12 cellular contexts compared by ENCODE assay signal in the genomic region with DNA sequence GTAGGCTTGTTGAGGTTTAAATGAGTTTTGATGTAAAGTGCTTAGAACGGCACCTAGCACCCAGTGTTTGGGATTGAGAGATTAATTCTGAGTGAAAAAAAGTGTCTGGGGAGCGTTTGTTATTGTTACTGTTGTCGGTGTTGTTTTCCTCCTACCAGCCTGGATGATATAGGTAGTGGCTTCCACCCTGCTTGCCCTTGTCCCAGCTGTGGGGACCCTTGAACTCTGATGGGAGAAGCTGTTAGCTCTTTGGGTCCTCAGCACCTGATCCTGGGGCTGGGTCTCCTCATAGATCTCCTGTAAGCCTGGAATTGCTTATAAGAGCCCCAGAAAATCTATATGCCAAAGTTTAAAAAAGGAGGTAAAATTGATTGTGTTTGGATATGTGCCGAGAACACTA. TPM values are rescaled to one million over a fixed set of nuclear protein-coding genes. Genes with fewer than 3 reads are reported as not detected.
A peak's percentile ranks its signal among the peaks of the same experiment; 100 is the strongest.
DNase-seq lines count a peak whose midpoint lies in the region; ATAC-seq, FAIRE-seq and TF ChIP-seq lines count a peak whose summit lies in the region.
"Had no signal": no experiment of that assay in that cellular context is flagged by ENCODE, and none has a peak within 500 bp of the region (broad histone marks: within the 10 kb centered on the region; RNA-seq: fewer than 3 reads in every experiment).

No MANE protein-coding gene starts in this region.

- RAD21 ChIA-PET in GM12878 (lab: Charles Lee; ENCODE audit: unreplicated experiment) = interaction anchor here (0.8 to 2.3 kb wide), 17 partner anchors 9 to 158 kb away, joined by 3 to 22 read pairs (median 5); partner anchors contain the start of genes ACBD4, HEXIM1, HEXIM2 and MAP3K14

- no peaks in the 10 kb centered on the region for H3K27me3 Mint-ChIP-seq in IgD-negative memory B cell
- H3K27me3 Mint-ChIP-seq in natural killer cell (ENCODE audit: low read depth in 2 of 2) = no peaks in the 10 kb centered on the region

- H3K9me3 Mint-ChIP-seq in IgD-negative memory B cell (no peaks in the 10 kb centered on the region), natural killer cell (no peaks in the 10 kb centered on the region)

- DNase-seq in GM12878 (ENCODE audit: low read depth, low spot score) (no peak), natural killer cell (no peak), GM19239 (ENCODE audit: insufficient read length, low spot score) (no peak), NCI-H2227 treated with DMSO at 0.1 percent for 48 hours (lab: John Stamatoyannopoulos, UW) (no peak), NCI-H524 (lab: John Stamatoyannopoulos, UW) (no peak), GF-D8 (lab: John Stamatoyannopoulos, UW) (no peak)
- DNase-seq: DMS153, MG63 had no signal

- TF ChIP-seq RAD21 in GM12878 (IDR thresholded peaks at IDR 0.05; ENCODE audit: insufficient read depth, low read depth, low read length) = no peak

- POLR2A ChIA-PET in GM12878 (lab: Charles Lee) = interaction anchor here (0.5 to 11.4 kb wide), 11 partner anchors 21 to 187 kb away, joined by 3 to 140 read pairs (median 5); partner anchors contain the start of genes HEXIM1, HEXIM2 and MAP3K14

- FAIRE-seq in GM12878 (lab: Jason Lieb, UNC) (no peak), GM19239 (lab: Jason Lieb, UNC) (no peak)

- no peak for TF ChIP-seq CTCF in GM12878 (IDR thresholded peaks at IDR 0.05 in 2 of 3, conservative IDR thresholded peaks at IDR 0.05 in 1 of 3; ENCODE audit: control insufficient read depth in 2 of 3, extremely low read depth in 1 of 3, insufficient read depth in 1 of 3, low read depth in 3 of 3, low read length in 3 of 3)
- TF ChIP-seq CTCF in natural killer cell (IDR thresholded peaks at IDR 0.05) = no peak

- TF ChIP-seq POLR2A in GM12878 (IDR thresholded peaks at IDR 0.05; ENCODE audit: low read depth, low read length) = no peak

- H3K36me3 Mint-ChIP-seq in IgD-negative memory B cell = peaks cover 3% of the 10 kb centered on the region
- H3K36me3 Mint-ChIP-seq in natural killer cell = no peaks in the 10 kb centered on the region

- H3K27me3 ChIP-seq in BLaER1 treated with 17β-estradiol and CSF1 and Interleukin-3, amounts not matched to agents 10 nM and 100 nM = no peaks in the 10 kb centered on the region
- no peaks in the 10 kb centered on the region for H3K27me3 ChIP-seq in GM12878 (replicated peaks in 1 of 2; ENCODE audit: control insufficient read depth in 2 of 2, insufficient read depth in 2 of 2, low read length in 1 of 2)
- H3K27me3 ChIP-seq: MG63 had no signal

- no peak overlapping the region for H2AFZ ChIP-seq in GM12878 (ENCODE audit: control insufficient read depth, low read depth, low read length)

- H3K4me1 Mint-ChIP-seq in IgD-negative memory B cell = peaks cover 37 to 57% (median 45%) of the 10 kb centered on the region in 3 donors
- H3K4me1 Mint-ChIP-seq in natural killer cell = peaks cover 71 to 93% of the 10 kb centered on the region in 2 donors

- H3K4me3 Mint-ChIP-seq in IgD-negative memory B cell = peak overlapping the region; percentile 98 to 100 (median 100)
- H3K4me3 Mint-ChIP-seq in natural killer cell = peak overlapping the region; percentile 98

- in situ Hi-C loops in GM12878 (cut with MboI) = no loop called here

- WGBS in GM12878 (ENCODE audit: insufficient coverage, insufficient replicate concordance, low lambda C conversion rate, missing lambda C conversion rate) = 0% methylated on average over 4 of the region's 4 CpGs

- peak overlapping the region; percentile 90 to 100 (median 99) for H3K27ac ChIP-seq in BLaER1 treated with 17β-estradiol and CSF1 and Interleukin-3, amounts not matched to agents 10 nM and 100 nM
- peak overlapping the region; percentile 100 for H3K27ac ChIP-seq in GM12878 (ENCODE audit: control insufficient read depth, insufficient read depth)

- SMC1A ChIA-PET in GM12878 (lab: Charles Lee; ENCODE audit: uncharacterized antibody, unreplicated experiment) = interaction anchor here (0.7 to 4.6 kb wide), 11 partner anchors 9 to 166 kb away, joined by 3 to 22 read pairs (median 5); partner anchors contain the start of genes HEXIM2 and MAP3K14

- peak overlapping the region; percentile 99 to 100 (median 100) for H3K27ac Mint-ChIP-seq in IgD-negative memory B cell
- peak overlapping the region; percentile 99 for H3K27ac Mint-ChIP-seq in natural killer cell

- intact Hi-C loops in GM12878 (cut with micrococcal nuclease; ENCODE audit: unreplicated experiment) = loop anchor here (5.0 kb wide), 1 partner anchor 91 kb away; the partner anchor contains the start of gene MAP3K14
- intact Hi-C loops in natural killer cell (cut with micrococcal nuclease) = loop anchor here (2.0 to 10.0 kb wide), 2 partner anchors 90 to 1862 kb away; partner anchors contain the start of gene MAP3K14

- peaks cover 94% of the 10 kb centered on the region for H3K79me2 ChIP-seq in GM12878 (ENCODE audit: control insufficient read depth, insufficient read depth, low read length)

- peak overlapping the region; percentile 93 to 100 (median 98) for H3K4me3 ChIP-seq in BLaER1 treated with 17β-estradiol and CSF1 and Interleukin-3, amounts not matched to agents 10 nM and 100 nM
- H3K4me3 ChIP-seq in GM12878 = peak overlapping the region; percentile 89
- H3K4me3 ChIP-seq: MG63 had no signal

- H3K36me3 ChIP-seq in BLaER1 treated with 17β-estradiol and CSF1 and Interleukin-3, amounts not matched to agents 10 nM and 100 nM = peaks cover 0 to 43% (median 12%) of the 10 kb centered on the region in 11 experiments; a peak in 12 of 22 replicates
- peaks cover 0 to 3% of the 10 kb centered on the region in 2 experiments; a peak in 1 of 4 replicates for H3K36me3 ChIP-seq in GM12878 (ENCODE audit: control insufficient read depth in 2 of 2, insufficient read depth in 2 of 2, low read length in 1 of 2)
- H3K36me3 ChIP-seq: MG63 had no signal

- no peaks in the 10 kb centered on the region for H3K9me3 ChIP-seq in BLaER1 treated with 17β-estradiol and CSF1 and Interleukin-3, amounts not matched to agents 10 nM and 100 nM (replicated peaks in 1 of 11)
- no peaks in the 10 kb centered on the region for H3K9me3 ChIP-seq in GM12878 (replicated peaks; ENCODE audit: control insufficient read depth, insufficient read depth, low read length)
- H3K9me3 ChIP-seq: MG63 had no signal

- BruUV-seq in GM12878 (replicated peaks; lab: Mats Ljungman, UMichigan) = TSS peak; percentile 50

- CTCF ChIA-PET in GM12878 (lab: Yijun Ruan, JAX) = interaction anchor here (0.8 to 2.7 kb wide), 10 partner anchors 9 to 202 kb away, joined by 4 to 26 read pairs (median 6); partner anchors contain the start of genes ACBD4, HEXIM1, HEXIM2 and MAP3K14

- no peak for TF ChIP-seq EP300 in GM12878 (IDR thresholded peaks at IDR 0.05; ENCODE audit: borderline replicate concordance in 1 of 2, control insufficient read depth in 1 of 2, low read depth in 2 of 2, low read length in 2 of 2)

- peak overlapping the region; percentile 98 to 100 (median 100) for H3K4me2 ChIP-seq in BLaER1 treated with 17β-estradiol and CSF1 and Interleukin-3, amounts not matched to agents 10 nM and 100 nM
- peak overlapping the region; percentile 100 for H3K4me2 ChIP-seq in GM12878 (ENCODE audit: control insufficient read depth, insufficient read depth)

- peak overlapping the region; percentile 90 to 99 (median 97) for H3K9ac ChIP-seq in BLaER1 treated with 17β-estradiol and CSF1 and Interleukin-3, amounts not matched to agents 10 nM and 100 nM
- H3K9ac ChIP-seq in GM12878 (ENCODE audit: control insufficient read depth, insufficient read depth, low read length) = peak overlapping the region; percentile 92

- ATAC-seq in GM12878 = no peak
- no peak for ATAC-seq in natural killer cell

- peaks cover 0 to 10% (median 0%) of the 10 kb centered on the region in 11 experiments; a peak in 7 of 22 replicates for H4K20me1 ChIP-seq in BLaER1 treated with 17β-estradiol and CSF1 and Interleukin-3, amounts not matched to agents 10 nM and 100 nM
- H4K20me1 ChIP-seq in GM12878 (ENCODE audit: control insufficient read depth, insufficient read depth) = no peaks in the 10 kb centered on the region

- peaks cover 74 to 89% (median 80%) of the 10 kb centered on the region in 10 experiments for H3K4me1 ChIP-seq in BLaER1 treated with 17β-estradiol and CSF1 and Interleukin-3, amounts not matched to agents 10 nM and 100 nM
- H3K4me1 ChIP-seq in GM12878 (ENCODE audit: control insufficient read depth, insufficient read depth, low read length) = peaks cover 74% of the 10 kb centered on the region

RNA-seq across cellular contexts. Expression of gene FMNL1, which starts 4.9 kb away (rescaled TPM):
- polyA plus RNA-seq in IgD-negative memory B cell (36.5 TPM), GM12878 (2011; rRNA removed) (7.7 and 11.5 TPM in 2 replicates), GM12878 (2014; fragmentation: Illumina TruSeq; extraction: Trizol) (18.4 and 53.7 TPM in 2 replicates), GM12878 (2014; fragmentation: Nextera tagmentation; extraction: Ambion mirVana) (1 to 10 TPM; 3.3 to 3.5 TPM), GM12878 (2014; rRNA removed) (52.2 and 65.7 TPM in 2 replicates), GM12878 (2016; fragmentation: Nextera tagmentation; extraction: Ambion mirVana) (10 to 100 TPM; 11.7 to 20.5 TPM)
- 71.5 and 77.3 TPM in 2 replicates for total RNA-seq in GM12878 (2013; cell fraction: nucleolus; rRNA removed)
- total RNA-seq in GM12878 (2014; rRNA removed) (19.2 and 22.6 TPM in 2 replicates), GM12878 (2014; rRNA removed; fragmentation: Illumina TruSeq; extraction: Trizol) (17.0 and 18.5 TPM in 2 replicates), GM12878 (2021) (99.2 and 108 TPM in 2 replicates), natural killer cell (100 to 1,000 TPM; 741 to 836 (median 752) TPM)
- polyA plus RNA-seq in GM12878 (2011; ENCODE audit: low read depth) = 36.3 TPM
- 15.8 and 17.6 TPM in 2 replicates for polyA plus RNA-seq in GM12878 (2011; cell fraction: cytosol; rRNA removed)
- 109 and 161 TPM in 2 replicates for polyA plus RNA-seq in GM12878 (2011; cell fraction: nucleus; rRNA removed)
- polyA plus RNA-seq in GM12878 (2012) = 75.5 and 83.6 TPM in 2 replicates
- polyA minus RNA-seq in GM12878 (2011; rRNA and poly(A)+ RNA removed) = 15.3 and 20.4 TPM in 2 replicates
- 18.3 and 18.7 TPM in 2 replicates for polyA minus RNA-seq in GM12878 (2011; cell fraction: cytosol; rRNA and poly(A)+ RNA removed)
- polyA minus RNA-seq in GM12878 (2011; cell fraction: nucleus; rRNA and poly(A)+ RNA removed) = 21.4 and 41.3 TPM in 2 replicates

RNA-seq across cellular contexts. Expression of gene SPATA32, which starts 35.3 kb away (rescaled TPM):
- 0.34 TPM for polyA plus RNA-seq in IgD-negative memory B cell
- 0.24 TPM in 1 of 2 replicates, not detected in the other for total RNA-seq in GM12878 (2013; cell fraction: nucleolus; rRNA removed)
- 0.11 TPM in 1 of 2 replicates, not detected in the other for total RNA-seq in GM12878 (2014; rRNA removed)
- not detected in 2 replicates for total RNA-seq in GM12878 (2014; rRNA removed; fragmentation: Illumina TruSeq; extraction: Trizol)
- total RNA-seq in GM12878 (2021) = 0.13 and 0.21 TPM in 2 replicates
- polyA plus RNA-seq in GM12878 (2011; ENCODE audit: low read depth) = 0.24 TPM
- 0.03 TPM in 1 of 2 replicates, not detected in the other for polyA plus RNA-seq in GM12878 (2011; rRNA removed)
- not detected in 2 replicates for polyA plus RNA-seq in GM12878 (2011; cell fraction: cytosol; rRNA removed)
- polyA plus RNA-seq in GM12878 (2011; cell fraction: nucleus; rRNA removed) = 0.06 and 0.10 TPM in 2 replicates
- polyA plus RNA-seq in GM12878 (2012) = 0.29 and 0.32 TPM in 2 replicates
- polyA plus RNA-seq in GM12878 (2014; fragmentation: Illumina TruSeq; extraction: Trizol) = not detected in 2 replicates
- under 1 TPM; 0.11 to 0.13 TPM for polyA plus RNA-seq in GM12878 (2014; fragmentation: Nextera tagmentation; extraction: Ambion mirVana)
- polyA plus RNA-seq in GM12878 (2014; rRNA removed) = 0.06 TPM in 1 of 2 replicates, not detected in the other
- polyA plus RNA-seq in GM12878 (2016; fragmentation: Nextera tagmentation; extraction: Ambion mirVana) = under 1 TPM in 1 of 2 experiments, not detected in 1; 0.35 TPM
- polyA minus RNA-seq in GM12878 (2011; rRNA and poly(A)+ RNA removed) = not detected in 2 replicates
- polyA minus RNA-seq in GM12878 (2011; cell fraction: cytosol; rRNA and poly(A)+ RNA removed) = not detected in 2 replicates
- polyA minus RNA-seq in GM12878 (2011; cell fraction: nucleus; rRNA and poly(A)+ RNA removed) = not detected in 2 replicates
- under 1 TPM in 1 of 3 donors, not detected in 2; 0.43 TPM for total RNA-seq in natural killer cell
- total RNA-seq: mesenteric fat pad, RPMI7951 had no signal

Comparison
In these comparisons a context has a peak if more than half of its experiments do, and no peak if none do; other contexts are left out.
1. RNA of gene FMNL1, which starts 4.9 kb away (total RNA-seq): 741 to 836 TPM in natural killer cell; 17.0 to 108 TPM in GM12878; every median in the first group is over 4 times any median in the second.